In genomic region chr10:45452268-45452667, GRCh38 we compare ENCODE assay signal across 28 cellular contexts.
"Had no signal": no experiment of that assay in that cellular context is flagged by ENCODE, and none has a peak within 500 bp of the region (broad histone marks: within the 10 kb centered on the region; RNA-seq: fewer than 3 reads in every experiment).

No MANE protein-coding gene starts in this region.

- H3K4me1 ChIP-seq: SJSA1 had no signal

- ATAC-seq: activated CD4-positive, CD25-positive, alpha-beta regulatory T cell treated with anti-CD3 and anti-CD28 coated beads, Interleukin-2, amount 50 U/mL, for 24 hours; SK-N-SH treated with all-trans-retinoic acid at 6 μM for 48 hours had no signal

- H3K36me3 ChIP-seq: brain microvascular endothelial cell, MG63, SJSA1 had no signal

- H3K4me3 ChIP-seq: MG63, Peyer's patch, SJSA1 had no signal

- H3K36me3 Mint-ChIP-seq: activated naive CD8-positive, alpha-beta T cell treated with anti-CD3 and anti-CD28 coated beads for 36 hours had no signal

- H3K27me3 Mint-ChIP-seq: activated naive CD8-positive, alpha-beta T cell treated with anti-CD3 and anti-CD28 coated beads for 36 hours had no signal

- H3K4me3 Mint-ChIP-seq: activated naive CD8-positive, alpha-beta T cell treated with anti-CD3 and anti-CD28 coated beads for 36 hours; T-helper 1 cell treated with Interleukin-12 subunit alpha and Interleukin-12 subunit beta and Interleukin-4 antibody, amounts not matched to agents 30 μg/mL and 1 μg/mL, for 36 hours had no signal

- H3K27me3 ChIP-seq: brain microvascular endothelial cell, MG63, Peyer's patch, SJSA1 had no signal

- H3K27ac Mint-ChIP-seq: activated naive CD8-positive, alpha-beta T cell treated with anti-CD3 and anti-CD28 coated beads for 36 hours; T-helper 1 cell treated with Interleukin-12 subunit alpha and Interleukin-12 subunit beta and Interleukin-4 antibody, amounts not matched to agents 30 μg/mL and 1 μg/mL, for 36 hours had no signal

- DNase-seq: activated CD4-positive, alpha-beta T cell treated with anti-CD3 and anti-CD28 coated beads for 48 hours; activated CD4-positive, alpha-beta T cell treated with anti-CD3 and anti-CD28 coated beads, Interleukin-2, amount 50 U/mL, for 48 hours; activated effector memory CD4-positive, alpha-beta T cell treated with anti-CD3 and anti-CD28 coated beads, Interleukin-2, amount 50 U/mL, for 16 hours; activated naive CD4-positive, alpha-beta T cell treated with Interleukin-2 at 50 U/mL for 16 hours; activated naive CD8-positive, alpha-beta T cell treated with anti-CD3 and anti-CD28 coated beads for 36 hours; activated T-cell treated with anti-CD3 and anti-CD28 coated beads for 4 hours; brain microvascular endothelial cell; MG63; MV-4-11; NCI-H1092 treated with DMSO at 0.1 percent for 48 hours; NCI-H1417 treated with DMSO at 0.1 percent for 48 hours; NCI-H1694; NCI-H2029; NCI-H2107; NCI-H2171 treated with DMSO at 0.1 percent for 48 hours; NCI-H226; NCI-H526 treated with DMSO at 0.1 percent for 48 hours; NCI-H82; NK-92 treated with Interleukin-12 subunit alpha and Interleukin-12 subunit beta, amount 100 ng/mL, for 24 hours; Peyer's patch; SHP77; SW 1271 had no signal

- H3K9me3 ChIP-seq: MG63, Peyer's patch, SJSA1 had no signal

- H3K27ac ChIP-seq: brain microvascular endothelial cell, KMS-11, RWPE1, SJSA1 had no signal

- H3K9me3 Mint-ChIP-seq: activated naive CD8-positive, alpha-beta T cell treated with anti-CD3 and anti-CD28 coated beads for 36 hours had no signal
